Comparison of ENCODE assay signal across 27 cellular contexts in genomic region chr3:25728101-25728500, GRCh38.
"Had no signal": no experiment of that assay in that cellular context is flagged by ENCODE, and none has a peak within 500 bp of the region (broad histone marks: within the 10 kb centered on the region; RNA-seq: fewer than 3 reads in every experiment).

No MANE protein-coding gene starts in this region.

- H3K27me3 ChIP-seq: ascending aorta, cardiac muscle cell, colonic mucosa, neural progenitor cell, right atrium auricular region, stomach, thyroid gland, upper lobe of left lung had no signal

- H3K4me3 ChIP-seq: ascending aorta, cardiac muscle cell, colonic mucosa, neural progenitor cell, right atrium auricular region, stomach, thyroid gland, upper lobe of left lung had no signal

- ATAC-seq: activated CD4-positive, alpha-beta T cell treated with anti-CD3 and anti-CD28 coated beads for 36 hours; left colon; natural killer cell; stimulated activated naive B cell treated with anti-CD40 and anti-IgM and Interleukin-4, amounts not matched to agents 10 μg/mL and 1 μg/mL and 100 μg/mL, for 72 hours had no signal

- DNase-seq: activated CD4-positive, alpha-beta T cell treated with anti-CD3 and anti-CD28 coated beads for 36 hours; activated CD4-positive, alpha-beta T cell treated with anti-CD3 and anti-CD28 coated beads, Interleukin-2, amount 50 U/mL, for 4 hours; activated CD4-positive, CD25-positive, alpha-beta regulatory T cell; activated effector memory CD4-positive, alpha-beta T cell treated with Interleukin-2 at 50 U/mL for 16 hours; activated naive CD4-positive, alpha-beta T cell treated with Interleukin-2 at 50 U/mL for 16 hours; cerebellar nuclear complex; colonic mucosa; effector CD8-positive, alpha-beta T cell; head of caudate nucleus; hypothalamus; immature natural killer cell; kidney; left colon; midbrain; natural killer cell; occipital lobe; stimulated activated CD4-positive, alpha-beta T cell treated with anti-CD3 and anti-CD28 coated beads, Interleukin-15, amount 100 ng/mL, for 24 hours; stimulated activated CD4-positive, alpha-beta T cell treated with anti-CD3 and anti-CD28 coated beads, Interleukin-2, amount 100 ng/mL, for 24 hours; stimulated activated naive B cell treated with anti-CD40 and anti-IgM and Interleukin-4, amounts not matched to agents 10 μg/mL and 1 μg/mL and 100 μg/mL, for 72 hours; stomach; thyroid gland; upper lobe of left lung had no signal

- H3K27ac ChIP-seq: ascending aorta, cardiac muscle cell, colonic mucosa, neural progenitor cell, parathyroid adenoma, right atrium auricular region, stomach, thyroid gland, upper lobe of left lung had no signal

- H3K9me3 ChIP-seq: ascending aorta, colonic mucosa, right atrium auricular region, stomach, thyroid gland, upper lobe of left lung had no signal

- H3K36me3 ChIP-seq: neural progenitor cell had no signal

- FAIRE-seq: kidney had no signal

- H3K4me1 ChIP-seq: ascending aorta, colonic mucosa, parathyroid adenoma, right atrium auricular region, thyroid gland, upper lobe of left lung had no signal
